ENCODE assay signal across 1 cellular context in the genomic region with DNA sequence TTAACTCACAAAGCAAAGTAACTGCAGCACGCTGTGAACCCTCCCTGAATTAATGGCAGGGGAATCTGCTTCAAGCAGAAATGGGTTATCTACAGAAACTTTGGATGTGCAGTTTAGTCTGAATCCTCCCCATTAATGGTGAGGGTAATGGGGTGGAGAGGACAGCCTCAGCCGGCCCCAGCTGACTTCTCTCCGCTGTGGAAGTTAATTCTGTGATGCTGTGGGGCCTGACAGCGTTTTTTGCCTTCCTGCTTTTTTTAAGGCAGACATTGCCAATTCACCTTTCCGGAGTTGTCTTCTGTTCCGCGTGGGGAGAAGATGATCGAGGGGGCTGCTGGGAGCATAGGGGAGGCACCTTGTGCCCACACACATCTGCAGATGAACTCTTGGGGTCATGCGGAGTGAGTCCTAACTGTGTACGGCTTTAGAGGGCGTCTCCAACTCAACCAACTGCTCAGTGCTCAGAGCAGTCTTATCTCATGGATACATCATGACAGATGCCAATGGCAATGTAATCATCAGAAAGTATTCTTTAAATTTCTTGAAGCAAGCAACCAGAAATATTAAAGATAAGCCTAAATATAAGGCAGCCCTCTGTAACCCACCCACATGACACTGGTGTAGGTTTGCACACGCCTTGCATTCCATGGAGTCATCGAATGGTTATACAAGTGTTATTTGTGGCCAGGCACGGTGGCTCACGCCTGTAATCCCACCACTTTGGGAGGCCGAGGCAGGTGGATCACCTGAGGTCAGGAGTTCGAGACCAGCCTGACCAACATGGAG.
TF ChIP-seq lines count a peak whose summit lies in the region.

No MANE protein-coding gene starts in this region.

TF ChIP-seq in K562, 482 proteins besides CTCF, POLR2A, EP300 and RAD21 (continued from another document):
- TF ChIP-seq, protein P1, sequence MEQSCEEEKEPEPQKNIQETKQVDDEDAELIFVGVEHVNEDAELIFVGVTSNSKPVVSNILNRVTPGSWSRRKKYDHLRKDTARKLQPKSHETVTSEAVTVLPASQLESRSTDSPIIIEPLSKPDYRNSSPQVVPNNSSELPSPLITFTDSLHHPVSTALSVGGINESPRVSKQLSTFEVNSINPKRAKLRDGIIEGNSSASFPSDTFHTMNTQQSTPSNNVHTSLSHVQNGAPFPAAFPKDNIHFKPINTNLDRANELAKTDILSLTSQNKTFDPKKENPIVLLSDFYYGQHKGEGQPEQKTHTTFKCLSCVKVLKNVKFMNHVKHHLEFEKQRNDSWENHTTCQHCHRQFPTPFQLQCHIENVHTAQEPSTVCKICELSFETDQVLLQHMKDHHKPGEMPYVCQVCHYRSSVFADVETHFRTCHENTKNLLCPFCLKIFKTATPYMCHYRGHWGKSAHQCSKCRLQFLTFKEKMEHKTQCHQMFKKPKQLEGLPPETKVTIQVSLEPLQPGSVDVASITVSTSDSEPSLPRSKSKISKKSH (CRISPR knock-in tag; IDR thresholded peaks at IDR 0.05) = no peak
- TF ChIP-seq, protein P2, sequence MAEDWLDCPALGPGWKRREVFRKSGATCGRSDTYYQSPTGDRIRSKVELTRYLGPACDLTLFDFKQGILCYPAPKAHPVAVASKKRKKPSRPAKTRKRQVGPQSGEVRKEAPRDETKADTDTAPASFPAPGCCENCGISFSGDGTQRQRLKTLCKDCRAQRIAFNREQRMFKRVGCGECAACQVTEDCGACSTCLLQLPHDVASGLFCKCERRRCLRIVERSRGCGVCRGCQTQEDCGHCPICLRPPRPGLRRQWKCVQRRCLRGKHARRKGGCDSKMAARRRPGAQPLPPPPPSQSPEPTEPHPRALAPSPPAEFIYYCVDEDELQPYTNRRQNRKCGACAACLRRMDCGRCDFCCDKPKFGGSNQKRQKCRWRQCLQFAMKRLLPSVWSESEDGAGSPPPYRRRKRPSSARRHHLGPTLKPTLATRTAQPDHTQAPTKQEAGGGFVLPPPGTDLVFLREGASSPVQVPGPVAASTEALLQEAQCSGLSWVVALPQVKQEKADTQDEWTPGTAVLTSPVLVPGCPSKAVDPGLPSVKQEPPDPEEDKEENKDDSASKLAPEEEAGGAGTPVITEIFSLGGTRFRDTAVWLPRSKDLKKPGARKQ (CRISPR knock-in tag; IDR thresholded peaks at IDR 0.05) = no peak
- TF ChIP-seq ZBTB17 (CRISPR knock-in tag; IDR thresholded peaks at IDR 0.05) = no peak
- TF ChIP-seq GATA2 (CRISPR knock-in tag; IDR thresholded peaks at IDR 0.05) = no peak
- no peak for TF ChIP-seq NFIC (IDR thresholded peaks at IDR 0.05)
